In the genomic region with DNA sequence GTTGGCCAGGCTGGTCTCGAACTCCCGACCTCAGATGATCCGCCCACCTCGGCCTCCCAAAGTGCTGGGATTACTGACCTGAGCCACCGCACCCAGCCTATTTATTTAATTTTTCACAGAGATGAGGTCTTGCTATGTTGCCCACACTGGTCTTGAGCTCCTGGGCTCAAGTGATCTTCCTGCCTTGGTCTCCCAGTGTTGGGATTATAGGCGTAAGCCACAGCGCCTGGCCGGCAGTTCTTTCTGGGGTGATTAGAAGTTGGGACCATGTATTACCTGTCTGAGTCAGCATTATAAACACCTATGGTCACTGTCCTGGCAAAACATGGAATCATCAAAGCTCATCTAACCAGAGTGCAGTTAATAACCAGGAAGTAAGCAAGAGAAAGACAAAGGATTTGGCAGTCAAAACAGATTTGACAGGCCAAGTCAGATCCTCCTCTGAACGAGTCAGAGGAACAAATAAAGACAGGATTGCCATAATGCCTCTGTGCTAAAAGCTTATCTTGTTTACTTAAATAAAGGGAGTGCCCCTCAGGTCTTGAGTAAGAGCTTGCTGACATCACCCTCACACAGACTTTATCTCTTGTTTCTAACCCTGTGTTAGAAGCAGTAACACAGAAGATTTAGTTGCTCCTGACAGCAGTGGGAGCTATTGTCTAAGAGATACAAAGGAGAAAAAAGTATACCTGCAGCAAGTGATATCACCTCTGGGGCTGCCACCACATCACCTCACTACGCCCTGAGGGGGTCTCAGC, we compare ENCODE assay signal across 8 cellular contexts. TPM values are rescaled to one million over a fixed set of nuclear protein-coding genes. Genes with fewer than 3 reads are reported as not detected.
A peak's percentile ranks its signal among the peaks of the same experiment; 100 is the strongest.
DNase-seq lines count a peak whose midpoint lies in the region; ATAC-seq and TF ChIP-seq lines count a peak whose summit lies in the region.

No MANE protein-coding gene starts in this region.

- TF ChIP-seq CTCF in prostate gland (IDR thresholded peaks at IDR 0.05), result peak in 3 of 4 experiments; percentile 18 to 44 (median 20)
- TF ChIP-seq CTCF in esophagus muscularis mucosa (IDR thresholded peaks at IDR 0.05), result no peak

- no peaks in the 10 kb centered on the region for H3K4me1 ChIP-seq in prostate gland (replicated peaks)
- peaks cover 0 to 6% (median 0%) of the 10 kb centered on the region in 4 donors for H3K4me1 ChIP-seq in esophagus muscularis mucosa

- no peaks in the 10 kb centered on the region for H3K27me3 ChIP-seq in prostate gland (replicated peaks; ENCODE audit: insufficient read depth)
- H3K27me3 ChIP-seq in esophagus muscularis mucosa, result no peaks in the 10 kb centered on the region

- no peak for TF ChIP-seq POLR2A in erythroblast (IDR thresholded peaks at IDR 0.05; ENCODE audit: low read length)
- no peak for TF ChIP-seq POLR2A in prostate gland (IDR thresholded peaks at IDR 0.05)
- TF ChIP-seq POLR2A in esophagus muscularis mucosa (IDR thresholded peaks at IDR 0.05; ENCODE audit: low read depth), result no peak

- ATAC-seq in HG03108 (IDR thresholded peaks at IDR 0.05; ENCODE audit: unreplicated experiment), result no peak
- ATAC-seq in GM18517 (IDR thresholded peaks at IDR 0.05; ENCODE audit: unreplicated experiment), result no peak
- ATAC-seq in GM21515 (IDR thresholded peaks at IDR 0.05; ENCODE audit: unreplicated experiment), result no peak

- H3K4me3 ChIP-seq in prostate gland (no peak overlapping the region), esophagus muscularis mucosa (no peak overlapping the region)

- H3K36me3 ChIP-seq in prostate gland (no peaks in the 10 kb centered on the region), esophagus muscularis mucosa (peaks cover 16 to 76% (median 35%) of the 10 kb centered on the region in 4 donors)

- intact Hi-C loops in prostate gland (cut with DNase I), result no loop called here
- intact Hi-C loops in esophagus muscularis mucosa (cut with DNase I), result no loop called here

- no peaks in the 10 kb centered on the region for H3K9me3 ChIP-seq in prostate gland
- H3K9me3 ChIP-seq in esophagus muscularis mucosa, result no peaks in the 10 kb centered on the region

- peak; percentile 53 for DNase-seq in GM04504 (ENCODE audit: low read depth)
- peak; percentile 52 to 54 for DNase-seq in NCI-H526 (lab: John Stamatoyannopoulos, UW)
- peak; percentile 88 to 89 for DNase-seq in erythroblast (lab: John Stamatoyannopoulos, UW)
- DNase-seq in prostate gland (ENCODE audit: low spot score), result peak; percentile 68
- no peak for DNase-seq in esophagus muscularis mucosa (ENCODE audit: extremely low spot score)

- TF ChIP-seq EP300 in esophagus muscularis mucosa (IDR thresholded peaks at IDR 0.05), result no peak

- 66% methylated on average over 10 of the region's 10 CpGs for WGBS in prostate gland
- 84% methylated on average over 10 of the region's 10 CpGs for WGBS in esophagus muscularis mucosa

- peak overlapping the region; percentile 69 to 83 for H3K27ac ChIP-seq in prostate gland
- H3K27ac ChIP-seq in esophagus muscularis mucosa (replicated peaks in 1 of 4), result peak overlapping the region in 2 of 4 donors; percentile 39 to 42

RNA-seq across cellular contexts. Expression of a gene that starts 3.7 kb away (rescaled TPM):
- total RNA-seq in prostate gland (not detected), esophagus muscularis mucosa (under 1 TPM in 3 of 4 donors, not detected in 1; 0.46 to 0.83 (median 0.50) TPM)

Comparison
In these comparisons a context has a peak if more than half of its experiments do, and no peak if none do; other contexts are left out.
1. CTCF ChIP-seq: peak in prostate gland (3 of 4); none in esophagus muscularis mucosa (0 of 3).